In genomic region chr5:152177626-152178349, GRCh38 we compare ENCODE assay signal across 1 cellular context.
TF ChIP-seq lines count a peak whose summit lies in the region.

No MANE protein-coding gene starts in this region.

TF ChIP-seq in H1, 55 proteins besides CTCF, POLR2A, EP300 and RAD21:
- TF ChIP-seq POU5F1 (IDR thresholded peaks at IDR 0.05; ENCODE audit: low read depth, low read length) (no peak), KDM5A (IDR thresholded peaks at IDR 0.05; ENCODE audit: low read length) (no peak)
